ENCODE assay signal across 1 cellular context in the genomic region with DNA sequence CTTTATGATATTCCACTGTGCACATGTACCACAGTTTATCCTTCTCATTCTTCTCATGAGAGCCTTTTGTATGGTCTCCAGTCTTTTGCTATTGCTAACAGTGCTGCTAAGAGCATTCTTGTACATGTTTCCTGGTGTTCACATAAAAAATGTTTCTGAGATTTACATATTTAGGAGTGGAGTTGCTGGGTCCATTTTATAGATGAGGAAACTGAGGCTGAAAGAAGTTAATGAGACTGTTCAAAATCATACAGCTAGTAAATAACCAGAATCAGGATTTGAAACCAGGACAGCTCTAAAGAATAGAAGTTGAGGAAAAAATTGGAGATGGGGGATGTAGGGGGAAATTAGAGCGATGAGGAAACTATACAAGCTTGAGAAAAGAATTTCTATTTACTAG.
TF ChIP-seq lines count a peak whose summit lies in the region.

No MANE protein-coding gene starts in this region.

TF ChIP-seq in K562, 482 proteins besides CTCF, POLR2A, EP300 and RAD21:
- TF ChIP-seq, protein P1, sequence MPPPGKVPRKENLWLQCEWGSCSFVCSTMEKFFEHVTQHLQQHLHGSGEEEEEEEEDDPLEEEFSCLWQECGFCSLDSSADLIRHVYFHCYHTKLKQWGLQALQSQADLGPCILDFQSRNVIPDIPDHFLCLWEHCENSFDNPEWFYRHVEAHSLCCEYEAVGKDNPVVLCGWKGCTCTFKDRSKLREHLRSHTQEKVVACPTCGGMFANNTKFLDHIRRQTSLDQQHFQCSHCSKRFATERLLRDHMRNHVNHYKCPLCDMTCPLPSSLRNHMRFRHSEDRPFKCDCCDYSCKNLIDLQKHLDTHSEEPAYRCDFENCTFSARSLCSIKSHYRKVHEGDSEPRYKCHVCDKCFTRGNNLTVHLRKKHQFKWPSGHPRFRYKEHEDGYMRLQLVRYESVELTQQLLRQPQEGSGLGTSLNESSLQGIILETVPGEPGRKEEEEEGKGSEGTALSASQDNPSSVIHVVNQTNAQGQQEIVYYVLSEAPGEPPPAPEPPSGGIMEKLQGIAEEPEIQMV (tag; conservative IDR thresholded peaks at IDR 0.05; ENCODE audit: low read depth), result no peak
- TF ChIP-seq, protein P2, sequence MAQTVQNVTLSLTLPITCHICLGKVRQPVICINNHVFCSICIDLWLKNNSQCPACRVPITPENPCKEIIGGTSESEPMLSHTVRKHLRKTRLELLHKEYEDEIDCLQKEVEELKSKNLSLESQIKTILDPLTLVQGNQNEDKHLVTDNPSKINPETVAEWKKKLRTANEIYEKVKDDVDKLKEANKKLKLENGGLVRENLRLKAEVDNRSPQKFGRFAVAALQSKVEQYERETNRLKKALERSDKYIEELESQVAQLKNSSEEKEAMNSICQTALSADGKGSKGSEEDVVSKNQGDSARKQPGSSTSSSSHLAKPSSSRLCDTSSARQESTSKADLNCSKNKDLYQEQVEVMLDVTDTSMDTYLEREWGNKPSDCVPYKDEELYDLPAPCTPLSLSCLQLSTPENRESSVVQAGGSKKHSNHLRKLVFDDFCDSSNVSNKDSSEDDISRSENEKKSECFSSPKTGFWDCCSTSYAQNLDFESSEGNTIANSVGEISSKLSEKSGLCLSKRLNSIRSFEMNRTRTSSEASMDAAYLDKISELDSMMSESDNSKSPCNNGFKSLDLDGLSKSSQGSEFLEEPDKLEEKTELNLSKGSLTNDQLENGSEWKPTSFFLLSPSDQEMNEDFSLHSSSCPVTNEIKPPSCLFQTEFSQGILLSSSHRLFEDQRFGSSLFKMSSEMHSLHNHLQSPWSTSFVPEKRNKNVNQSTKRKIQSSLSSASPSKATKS (CRISPR knock-in tag; IDR thresholded peaks at IDR 0.05), result no peak
- TF ChIP-seq SMAD3 (CRISPR knock-in tag; conservative IDR thresholded peaks at IDR 0.05) (no peak), SOX6 (IDR thresholded peaks at IDR 0.05) (no peak), ZZZ3 (IDR thresholded peaks at IDR 0.05) (no peak), SMARCC2 (IDR thresholded peaks at IDR 0.05; ENCODE audit: low read depth) (no peak), HDAC8 (tag; IDR thresholded peaks at IDR 0.05) (no peak), FIP1L1 (IDR thresholded peaks at IDR 0.05; ENCODE audit: low read depth, low read length, poor library complexity, severe bottlenecking) (no peak), CCAR2 (IDR thresholded peaks at IDR 0.05; ENCODE audit: low read depth, low read length) (no peak), XRCC5 (IDR thresholded peaks at IDR 0.05; ENCODE audit: low read depth, low read length) (no peak), TBL1XR1 (IDR thresholded peaks at IDR 0.05; ENCODE audit: low read length in 2 of 2) (no peak), SMAD2 (IDR thresholded peaks at IDR 0.05; ENCODE audit: low read depth, low read length) (no peak), TEAD4 (IDR thresholded peaks at IDR 0.05; ENCODE audit: low read length) (no peak), TEAD4 (CRISPR knock-in tag; IDR thresholded peaks at IDR 0.05; ENCODE audit: borderline replicate concordance) (no peak), BMI1 (IDR thresholded peaks at IDR 0.05; ENCODE audit: low read length) (no peak), JUNB (CRISPR knock-in tag; conservative IDR thresholded peaks at IDR 0.05) (no peak), KDM1A (IDR thresholded peaks at IDR 0.05) (peak in 1 of 2 experiments; percentile 31; a peak in 1 of 4 replicates), PML (IDR thresholded peaks at IDR 0.05; ENCODE audit: low read length) (no peak), RHOXF2B (CRISPR knock-in tag; conservative IDR thresholded peaks at IDR 0.05) (no peak), TGIF2 (CRISPR knock-in tag; IDR thresholded peaks at IDR 0.05) (no peak), RBM25 (IDR thresholded peaks at IDR 0.05; ENCODE audit: low read depth, low read length, severe bottlenecking) (peak; percentile 95), ARNT (IDR thresholded peaks at IDR 0.05) (no peak), HDGF (IDR thresholded peaks at IDR 0.05) (no peak), CHD4 (IDR thresholded peaks at IDR 0.05; ENCODE audit: insufficient read depth, insufficient replicate concordance, low read depth, low read length, poor library complexity, severe bottlenecking) (peak; percentile 48), KHSRP (IDR thresholded peaks at IDR 0.05) (no peak), KLF13 (tag; IDR thresholded peaks at IDR 0.05; ENCODE audit: borderline replicate concordance, low read depth) (no peak), CBX8 (IDR thresholded peaks at IDR 0.05; ENCODE audit: borderline replicate concordance, extremely low read depth, low read depth, low read length, poor library complexity, severe bottlenecking) (no peak), CHD2 (IDR thresholded peaks at IDR 0.05; ENCODE audit: low read depth, low read length) (no peak), BCOR (IDR thresholded peaks at IDR 0.05) (peak; percentile 38; the same call in 1 of the 2 replicates), MYBL2 (IDR thresholded peaks at IDR 0.05; ENCODE audit: low read depth) (no peak), MYBL2 (CRISPR knock-in tag; IDR thresholded peaks at IDR 0.05; ENCODE audit: borderline replicate concordance) (no peak), GABPB1 (CRISPR knock-in tag; IDR thresholded peaks at IDR 0.05) (no peak), KDM2B (CRISPR knock-in tag; IDR thresholded peaks at IDR 0.05) (no peak)
- TF ChIP-seq, protein P3, sequence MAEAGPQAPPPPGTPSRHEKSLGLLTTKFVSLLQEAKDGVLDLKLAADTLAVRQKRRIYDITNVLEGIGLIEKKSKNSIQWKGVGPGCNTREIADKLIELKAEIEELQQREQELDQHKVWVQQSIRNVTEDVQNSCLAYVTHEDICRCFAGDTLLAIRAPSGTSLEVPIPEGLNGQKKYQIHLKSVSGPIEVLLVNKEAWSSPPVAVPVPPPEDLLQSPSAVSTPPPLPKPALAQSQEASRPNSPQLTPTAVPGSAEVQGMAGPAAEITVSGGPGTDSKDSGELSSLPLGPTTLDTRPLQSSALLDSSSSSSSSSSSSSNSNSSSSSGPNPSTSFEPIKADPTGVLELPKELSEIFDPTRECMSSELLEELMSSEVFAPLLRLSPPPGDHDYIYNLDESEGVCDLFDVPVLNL (CRISPR knock-in tag; IDR thresholded peaks at IDR 0.05; ENCODE audit: low read depth), result no peak
- TF ChIP-seq, protein P4, sequence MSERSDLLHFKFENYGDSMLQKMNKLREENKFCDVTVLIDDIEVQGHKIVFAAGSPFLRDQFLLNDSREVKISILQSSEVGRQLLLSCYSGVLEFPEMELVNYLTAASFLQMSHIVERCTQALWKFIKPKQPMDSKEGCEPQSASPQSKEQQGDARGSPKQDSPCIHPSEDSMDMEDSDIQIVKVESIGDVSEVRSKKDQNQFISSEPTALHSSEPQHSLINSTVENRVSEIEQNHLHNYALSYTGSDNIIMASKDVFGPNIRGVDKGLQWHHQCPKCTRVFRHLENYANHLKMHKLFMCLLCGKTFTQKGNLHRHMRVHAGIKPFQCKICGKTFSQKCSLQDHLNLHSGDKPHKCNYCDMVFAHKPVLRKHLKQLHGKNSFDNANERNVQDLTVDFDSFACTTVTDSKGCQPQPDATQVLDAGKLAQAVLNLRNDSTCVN (CRISPR knock-in tag; IDR thresholded peaks at IDR 0.05), result no peak
- TF ChIP-seq, protein P5, sequence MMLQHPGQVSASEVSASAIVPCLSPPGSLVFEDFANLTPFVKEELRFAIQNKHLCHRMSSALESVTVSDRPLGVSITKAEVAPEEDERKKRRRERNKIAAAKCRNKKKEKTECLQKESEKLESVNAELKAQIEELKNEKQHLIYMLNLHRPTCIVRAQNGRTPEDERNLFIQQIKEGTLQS (IDR thresholded peaks at IDR 0.05), result no peak
- TF ChIP-seq, protein P5 (CRISPR knock-in tag; conservative IDR thresholded peaks at IDR 0.05), result no peak
- TF ChIP-seq, protein P6, sequence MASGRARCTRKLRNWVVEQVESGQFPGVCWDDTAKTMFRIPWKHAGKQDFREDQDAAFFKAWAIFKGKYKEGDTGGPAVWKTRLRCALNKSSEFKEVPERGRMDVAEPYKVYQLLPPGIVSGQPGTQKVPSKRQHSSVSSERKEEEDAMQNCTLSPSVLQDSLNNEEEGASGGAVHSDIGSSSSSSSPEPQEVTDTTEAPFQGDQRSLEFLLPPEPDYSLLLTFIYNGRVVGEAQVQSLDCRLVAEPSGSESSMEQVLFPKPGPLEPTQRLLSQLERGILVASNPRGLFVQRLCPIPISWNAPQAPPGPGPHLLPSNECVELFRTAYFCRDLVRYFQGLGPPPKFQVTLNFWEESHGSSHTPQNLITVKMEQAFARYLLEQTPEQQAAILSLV (tag; IDR thresholded peaks at IDR 0.05), result no peak
- TF ChIP-seq, protein P7, sequence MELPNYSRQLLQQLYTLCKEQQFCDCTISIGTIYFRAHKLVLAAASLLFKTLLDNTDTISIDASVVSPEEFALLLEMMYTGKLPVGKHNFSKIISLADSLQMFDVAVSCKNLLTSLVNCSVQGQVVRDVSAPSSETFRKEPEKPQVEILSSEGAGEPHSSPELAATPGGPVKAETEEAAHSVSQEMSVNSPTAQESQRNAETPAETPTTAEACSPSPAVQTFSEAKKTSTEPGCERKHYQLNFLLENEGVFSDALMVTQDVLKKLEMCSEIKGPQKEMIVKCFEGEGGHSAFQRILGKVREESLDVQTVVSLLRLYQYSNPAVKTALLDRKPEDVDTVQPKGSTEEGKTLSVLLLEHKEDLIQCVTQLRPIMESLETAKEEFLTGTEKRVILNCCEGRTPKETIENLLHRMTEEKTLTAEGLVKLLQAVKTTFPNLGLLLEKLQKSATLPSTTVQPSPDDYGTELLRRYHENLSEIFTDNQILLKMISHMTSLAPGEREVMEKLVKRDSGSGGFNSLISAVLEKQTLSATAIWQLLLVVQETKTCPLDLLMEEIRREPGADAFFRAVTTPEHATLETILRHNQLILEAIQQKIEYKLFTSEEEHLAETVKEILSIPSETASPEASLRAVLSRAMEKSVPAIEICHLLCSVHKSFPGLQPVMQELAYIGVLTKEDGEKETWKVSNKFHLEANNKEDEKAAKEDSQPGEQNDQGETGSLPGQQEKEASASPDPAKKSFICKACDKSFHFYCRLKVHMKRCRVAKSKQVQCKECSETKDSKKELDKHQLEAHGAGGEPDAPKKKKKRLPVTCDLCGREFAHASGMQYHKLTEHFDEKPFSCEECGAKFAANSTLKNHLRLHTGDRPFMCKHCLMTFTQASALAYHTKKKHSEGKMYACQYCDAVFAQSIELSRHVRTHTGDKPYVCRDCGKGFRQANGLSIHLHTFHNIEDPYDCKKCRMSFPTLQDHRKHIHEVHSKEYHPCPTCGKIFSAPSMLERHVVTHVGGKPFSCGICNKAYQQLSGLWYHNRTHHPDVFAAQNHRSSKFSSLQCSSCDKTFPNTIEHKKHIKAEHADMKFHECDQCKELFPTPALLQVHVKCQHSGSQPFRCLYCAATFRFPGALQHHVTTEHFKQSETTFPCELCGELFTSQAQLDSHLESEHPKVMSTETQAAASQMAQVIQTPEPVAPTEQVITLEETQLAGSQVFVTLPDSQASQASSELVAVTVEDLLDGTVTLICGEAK (IDR thresholded peaks at IDR 0.05), result no peak
- TF ChIP-seq, protein P7 (CRISPR knock-in tag; IDR thresholded peaks at IDR 0.05), result no peak
